ENCODE assay signal across 16 cellular contexts in the genomic region with DNA sequence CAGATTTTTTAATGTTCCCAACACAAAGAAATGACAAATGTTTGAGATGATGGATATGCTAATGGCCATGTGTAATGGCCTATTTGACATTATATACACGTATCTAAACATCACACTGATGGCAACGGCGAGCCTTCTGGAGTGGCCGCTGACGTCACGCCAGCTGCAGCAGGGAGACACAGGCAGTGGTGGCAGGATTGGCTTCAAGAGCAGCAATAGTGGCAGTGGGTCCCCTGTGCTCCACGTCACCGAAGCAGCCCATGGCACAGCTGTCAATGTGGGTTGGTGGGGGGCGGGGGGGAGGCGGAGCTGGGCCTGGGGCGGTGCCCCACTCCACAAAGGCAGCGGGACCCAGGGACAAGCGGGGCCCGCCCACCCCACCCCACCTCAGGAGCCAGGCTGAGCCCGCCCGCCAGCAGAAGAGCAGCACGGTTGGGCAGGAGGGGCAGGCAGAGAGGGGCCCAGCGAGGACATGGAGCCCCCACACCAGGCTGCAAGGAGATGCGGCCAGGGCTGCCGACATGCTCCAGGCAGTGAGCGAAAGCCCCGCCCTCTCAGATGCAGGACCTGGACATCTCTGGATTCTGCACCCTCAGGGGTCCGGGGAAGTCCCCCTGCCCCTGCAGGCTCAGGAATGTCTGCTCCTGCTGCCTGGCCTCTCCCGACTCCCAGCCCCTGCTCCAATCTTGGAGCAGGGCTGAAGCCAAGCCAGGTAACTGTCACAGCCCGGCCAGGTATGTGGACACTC.
DNase-seq lines count a peak whose midpoint lies in the region; ATAC-seq lines count a peak whose summit lies in the region.
"Had no signal": no experiment of that assay in that cellular context is flagged by ENCODE, and none has a peak within 500 bp of the region (broad histone marks: within the 10 kb centered on the region; RNA-seq: fewer than 3 reads in every experiment).

No MANE protein-coding gene starts in this region.

- peak overlapping the region; percentile 62 to 79 for H3K27ac Mint-ChIP-seq in effector memory CD8-positive, alpha-beta T cell
- H3K27ac Mint-ChIP-seq: activated CD4-positive, alpha-beta memory T cell treated with anti-CD3 and anti-CD28 coated beads for 36 hours; activated T-helper 17 cell treated with anti-CD3 and anti-CD28 coated beads, Interleukin-2, amount 50 U/mL, for 72 hours; T-helper 2 cell treated with Interferon-gamma antibody and Interleukin-4, amounts not matched to agents 5 μg/mL and 100 μg/mL, for 36 hours had no signal

- H3K4me3 Mint-ChIP-seq in effector memory CD8-positive, alpha-beta T cell: no peak overlapping the region
- H3K4me3 Mint-ChIP-seq: activated CD4-positive, alpha-beta memory T cell treated with anti-CD3 and anti-CD28 coated beads for 36 hours; activated T-helper 17 cell treated with anti-CD3 and anti-CD28 coated beads, Interleukin-2, amount 50 U/mL, for 72 hours; mesothelial cell of epicardium; T-helper 2 cell treated with Interferon-gamma antibody and Interleukin-4, amounts not matched to agents 5 μg/mL and 100 μg/mL, for 36 hours had no signal

- H3K36me3 Mint-ChIP-seq in effector memory CD8-positive, alpha-beta T cell (ENCODE audit: insufficient read depth): peaks cover 9% of the 10 kb centered on the region
- H3K36me3 Mint-ChIP-seq: mesothelial cell of epicardium had no signal

- peak in 8 of 14 donors; percentile 17 to 77 (median 30) for DNase-seq in C1 segment of cervical spinal cord (lab: John Stamatoyannopoulos, UW)
- DNase-seq in NCI-H2029 (lab: John Stamatoyannopoulos, UW): peak; percentile 61
- no peak for DNase-seq in effector memory CD8-positive, alpha-beta T cell
- DNase-seq in midbrain (lab: John Stamatoyannopoulos, UW): peak; percentile 45
- no peak for DNase-seq in Kasumi-1 (lab: John Stamatoyannopoulos, UW)
- no peak for DNase-seq in SK-N-DZ (ENCODE audit: low spot score)
- DNase-seq: activated CD4-positive, alpha-beta memory T cell treated with anti-CD3 and anti-CD28 coated beads for 36 hours; DND-41; NCI-H446 treated with DMSO at 0.1 percent for 48 hours; RPMI8226 had no signal

- H3K27me3 Mint-ChIP-seq in effector memory CD8-positive, alpha-beta T cell: no peaks in the 10 kb centered on the region
- H3K27me3 Mint-ChIP-seq: activated CD4-positive, alpha-beta memory T cell treated with anti-CD3 and anti-CD28 coated beads for 36 hours; activated T-helper 17 cell treated with anti-CD3 and anti-CD28 coated beads, Interleukin-2, amount 50 U/mL, for 72 hours had no signal

- peaks cover 10% of the 10 kb centered on the region in 2 donors for H3K4me1 Mint-ChIP-seq in effector memory CD8-positive, alpha-beta T cell (ENCODE audit: low read depth in 2 of 2)
- H3K4me1 Mint-ChIP-seq: mesothelial cell of epicardium had no signal

- no peaks in the 10 kb centered on the region for H3K9me3 Mint-ChIP-seq in effector memory CD8-positive, alpha-beta T cell
- H3K9me3 Mint-ChIP-seq: activated CD4-positive, alpha-beta memory T cell treated with anti-CD3 and anti-CD28 coated beads for 36 hours; activated T-helper 17 cell treated with anti-CD3 and anti-CD28 coated beads, Interleukin-2, amount 50 U/mL, for 72 hours; mesothelial cell of epicardium; T-helper 2 cell treated with Interferon-gamma antibody and Interleukin-4, amounts not matched to agents 5 μg/mL and 100 μg/mL, for 36 hours had no signal

- no peak for ATAC-seq in effector memory CD8-positive, alpha-beta T cell (replicated peaks)
- ATAC-seq in GM21786 (IDR thresholded peaks at IDR 0.05; ENCODE audit: unreplicated experiment) (no peak), HG03378 (IDR thresholded peaks at IDR 0.05; ENCODE audit: unreplicated experiment) (no peak)
- ATAC-seq: activated T-helper 17 cell treated with anti-CD3 and anti-CD28 coated beads, Interleukin-2, amount 50 U/mL, for 72 hours; pancreas had no signal

Comparison
In these comparisons a context has a peak if more than half of its experiments do, and no peak if none do; other contexts are left out.
1. DNase-seq: peak in C1 segment of cervical spinal cord (8 of 14), NCI-H2029 (single experiment) and midbrain (single experiment); none in effector memory CD8-positive, alpha-beta T cell (0 of 3), Kasumi-1 (0 of 2) and SK-N-DZ (single experiment).